Comparison of ENCODE assay signal across 9 cellular contexts in the genomic region with DNA sequence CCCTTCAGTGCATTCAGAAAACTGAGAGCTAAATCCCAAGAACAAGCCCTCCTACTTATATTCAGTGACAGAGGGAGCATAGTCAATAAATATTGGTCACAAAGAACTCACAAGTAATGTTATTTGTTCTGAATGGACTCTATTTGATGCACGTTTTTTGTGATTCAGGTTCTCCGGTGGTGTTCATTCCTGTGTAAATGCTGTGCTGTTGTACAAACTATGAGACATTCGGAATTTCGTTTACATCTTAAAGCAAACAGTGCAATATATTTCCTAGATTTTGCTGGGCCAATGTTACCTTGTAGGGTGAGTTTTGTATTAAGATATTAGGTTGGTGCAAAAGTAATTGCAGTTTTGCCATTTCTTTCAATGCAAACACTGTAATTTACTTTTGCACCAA.
"Had no signal": no experiment of that assay in that cellular context is flagged by ENCODE, and none has a peak within 500 bp of the region (broad histone marks: within the 10 kb centered on the region; RNA-seq: fewer than 3 reads in every experiment).

No MANE protein-coding gene starts in this region.

- H3K4me3 ChIP-seq: GM23248, HAP-1 had no signal

- H3K36me3 Mint-ChIP-seq: IgD-negative memory B cell had no signal

- H3K27ac ChIP-seq: GM23248, HL-60 had no signal

- H2AFZ ChIP-seq: GM23248 had no signal

- H3K9ac ChIP-seq: GM23248 had no signal

- H3K27ac Mint-ChIP-seq: HFFc6 had no signal

- H3K9me3 ChIP-seq: HAP-1 had no signal

- H3K4me1 Mint-ChIP-seq: IgD-negative memory B cell had no signal

- H3K36me3 ChIP-seq: HAP-1 had no signal

- ATAC-seq: HCT116, HepG2 had no signal

- DNase-seq: GM23248, H7, HFFc6, KBM-7 had no signal

- H3K4me3 Mint-ChIP-seq: HFFc6, IgD-negative memory B cell had no signal

- H3K27me3 Mint-ChIP-seq: IgD-negative memory B cell had no signal

- H3K4me1 ChIP-seq: HAP-1 had no signal
